In genomic region chr13:79880820-79881219, GRCh38 we compare ENCODE assay signal across 11 cellular contexts.
"Had no signal": no experiment of that assay in that cellular context is flagged by ENCODE, and none has a peak within 500 bp of the region (broad histone marks: within the 10 kb centered on the region; RNA-seq: fewer than 3 reads in every experiment).

No MANE protein-coding gene starts in this region.

- H3K4me1 ChIP-seq: pancreas, tibial artery had no signal

- ATAC-seq: activated naive CD4-positive, alpha-beta T cell treated with anti-CD3 and anti-CD28 coated beads, Interleukin-2, amount 50 U/mL, for 72 hours; left ventricle myocardium superior; pancreas had no signal

- DNase-seq: activated CD4-positive, alpha-beta T cell treated with anti-CD3 and anti-CD28 coated beads, Interleukin-2, amount 50 U/mL, for 1 hour; activated effector memory CD4-positive, alpha-beta T cell treated with anti-CD3 and anti-CD28 coated beads, Interleukin-2, amount 50 U/mL, for 16 hours; activated T-cell treated with anti-CD3 and anti-CD28 coated beads, Interleukin-2, amount 50 U/mL, for 1 hour; brain microvascular endothelial cell; left ventricle myocardium superior; mesendoderm; pancreas; tibial artery had no signal

- H3K9me3 ChIP-seq: pancreas had no signal

- H3K4me2 ChIP-seq: hepatocyte had no signal

- FAIRE-seq: pancreas had no signal

- H3K27ac ChIP-seq: brain microvascular endothelial cell, hepatocyte, pancreas, skin epidermis, tibial artery had no signal

- H3K4me3 ChIP-seq: hepatocyte, pancreas, skin epidermis, tibial artery had no signal

- H3K36me3 ChIP-seq: brain microvascular endothelial cell, pancreas, tibial artery had no signal

- H3K79me2 ChIP-seq: hepatocyte had no signal

- H3K27me3 ChIP-seq: brain microvascular endothelial cell, hepatocyte, pancreas, tibial artery had no signal

- H2AFZ ChIP-seq: hepatocyte had no signal
